Comparison of ENCODE assay signal across 1 cellular context in the genomic region with DNA sequence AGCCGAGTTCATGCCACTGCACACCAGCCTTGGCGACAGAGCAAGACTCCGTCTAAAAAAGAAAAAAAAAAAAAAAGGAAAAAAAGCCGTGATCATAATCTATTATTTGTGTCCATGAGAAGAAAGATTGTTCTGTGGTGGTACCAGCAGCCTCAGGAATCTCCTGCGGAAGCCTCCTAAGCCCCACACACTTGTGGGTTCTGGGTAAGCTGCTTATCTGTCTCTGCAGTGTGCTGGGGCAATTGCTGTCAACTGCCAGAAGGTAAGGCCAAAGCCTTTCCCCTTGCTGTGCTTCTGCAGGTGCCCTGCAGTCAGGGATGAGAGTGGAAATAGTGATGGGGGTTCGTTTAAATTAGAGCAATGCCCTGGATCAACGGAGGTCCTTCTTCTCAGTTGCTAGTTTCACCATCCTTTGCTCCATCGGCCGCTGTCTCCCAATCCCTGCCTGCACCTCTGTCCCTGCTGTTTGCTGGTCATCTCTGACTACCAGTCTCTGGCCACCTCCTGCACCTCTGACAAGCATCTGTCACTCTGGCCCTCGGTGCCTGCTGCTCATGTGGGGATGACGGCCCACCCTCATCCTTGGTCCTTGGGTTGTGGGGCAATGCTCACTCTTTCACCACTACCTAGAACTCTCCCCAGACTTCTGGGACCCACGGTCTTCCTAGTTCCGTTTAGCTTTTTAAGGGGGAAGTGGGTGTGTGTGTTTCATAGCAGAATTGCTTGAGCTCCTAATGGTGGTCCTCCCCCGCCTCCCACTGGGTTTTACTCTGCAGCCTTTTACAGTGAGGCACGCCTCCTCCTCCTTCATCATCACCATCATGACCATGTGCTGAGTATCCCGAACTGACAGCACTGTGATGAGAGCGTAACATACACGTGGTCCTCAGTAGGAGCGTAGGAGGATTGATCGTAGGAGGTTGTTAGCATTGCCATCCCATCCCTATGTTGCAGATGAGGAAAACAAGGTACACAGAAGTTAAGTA.
TF ChIP-seq lines count a peak whose summit lies in the region.

No MANE protein-coding gene starts in this region.

TF ChIP-seq in GM23338, 12 proteins besides CTCF, POLR2A, EP300 and RAD21:
- TF ChIP-seq ZNF462 (CRISPR knock-in tag; IDR thresholded peaks at IDR 0.05): no peak
